In genomic region chr6:40395698-40396076, GRCh38 we compare ENCODE assay signal across 19 cellular contexts.
"Had no signal": no experiment of that assay in that cellular context is flagged by ENCODE, and none has a peak within 500 bp of the region (broad histone marks: within the 10 kb centered on the region; RNA-seq: fewer than 3 reads in every experiment).

No MANE protein-coding gene starts in this region.

- H3K27me3 Mint-ChIP-seq: activated naive CD4-positive, alpha-beta T cell treated with anti-CD3 and anti-CD28 coated beads, Interleukin-2, amount 50 U/mL, for 24 hours; central memory CD8-positive, alpha-beta T cell had no signal

- DNase-seq: activated CD4-positive, alpha-beta T cell treated with anti-CD3 and anti-CD28 coated beads for 48 hours; activated CD4-positive, alpha-beta T cell treated with anti-CD3 and anti-CD28 coated beads, Interleukin-2, amount 50 U/mL, for 4 hours; activated CD4-positive, CD25-positive, alpha-beta regulatory T cell treated with anti-CD3 and anti-CD28 coated beads, Interleukin-2, amount 50 U/mL, for 72 hours; activated CD8-positive, alpha-beta T cell treated with anti-CD3 and anti-CD28 coated beads, Interleukin-2, amount 10 ng/mL, durations not matched to agents 7 days and 5 days; activated effector memory CD4-positive, alpha-beta T cell treated with Interleukin-2 at 50 U/mL for 16 hours; activated naive CD4-positive, alpha-beta T cell; activated T-cell treated with anti-CD3 and anti-CD28 coated beads, Interleukin-2, amount 50 U/mL, for 1 hour; aorta; Karpas-422; NCI-H1105 treated with DMSO at 0.1 percent for 48 hours; NCI-H1436 treated with DMSO at 0.1 percent for 48 hours; NCI-H226; NK-92 treated with Interleukin-12 subunit alpha and Interleukin-12 subunit beta, amount 100 ng/mL, for 24 hours had no signal

- H3K9me3 Mint-ChIP-seq: activated naive CD4-positive, alpha-beta T cell treated with anti-CD3 and anti-CD28 coated beads, Interleukin-2, amount 50 U/mL, for 24 hours; central memory CD8-positive, alpha-beta T cell; WTC11 had no signal

- H3K4me3 Mint-ChIP-seq: activated CD8-positive, alpha-beta T cell treated with anti-CD3 and anti-CD28 coated beads, Interleukin-2, amount 10 ng/mL, durations not matched to agents 7 days and 5 days; activated naive CD4-positive, alpha-beta T cell treated with anti-CD3 and anti-CD28 coated beads, Interleukin-2, amount 50 U/mL, for 24 hours; activated T-helper 1 cell treated with anti-CD3 and anti-CD28 coated beads, Interleukin-12 subunit alpha, Interleukin-12 subunit beta, Interleukin-2, Interleukin-4 antibody, amounts not matched to agents 30 ng/mL and 10 ng/mL and 1 ng/mL, durations not matched to agents 14 hours and 24 hours and 36 hours; central memory CD8-positive, alpha-beta T cell; T-helper 1 cell treated with Interleukin-12 subunit alpha and Interleukin-12 subunit beta and Interleukin-4 antibody, amounts not matched to agents 30 μg/mL and 1 μg/mL, for 36 hours; WTC11 had no signal

- H3K36me3 Mint-ChIP-seq: WTC11 had no signal

- ATAC-seq: activated CD8-positive, alpha-beta T cell treated with anti-CD3 and anti-CD28 coated beads, Interleukin-2, amount 10 ng/mL, durations not matched to agents 7 days and 5 days; PC-3; WTC11 had no signal

- H3K27ac Mint-ChIP-seq: activated CD8-positive, alpha-beta T cell treated with anti-CD3 and anti-CD28 coated beads, Interleukin-2, amount 10 ng/mL, durations not matched to agents 7 days and 5 days; activated naive CD4-positive, alpha-beta T cell treated with anti-CD3 and anti-CD28 coated beads, Interleukin-2, amount 50 U/mL, for 24 hours; activated T-helper 1 cell treated with anti-CD3 and anti-CD28 coated beads, Interleukin-12 subunit alpha, Interleukin-12 subunit beta, Interleukin-2, Interleukin-4 antibody, amounts not matched to agents 30 ng/mL and 10 ng/mL and 1 ng/mL, durations not matched to agents 14 hours and 24 hours and 36 hours had no signal
